In the genomic region with DNA sequence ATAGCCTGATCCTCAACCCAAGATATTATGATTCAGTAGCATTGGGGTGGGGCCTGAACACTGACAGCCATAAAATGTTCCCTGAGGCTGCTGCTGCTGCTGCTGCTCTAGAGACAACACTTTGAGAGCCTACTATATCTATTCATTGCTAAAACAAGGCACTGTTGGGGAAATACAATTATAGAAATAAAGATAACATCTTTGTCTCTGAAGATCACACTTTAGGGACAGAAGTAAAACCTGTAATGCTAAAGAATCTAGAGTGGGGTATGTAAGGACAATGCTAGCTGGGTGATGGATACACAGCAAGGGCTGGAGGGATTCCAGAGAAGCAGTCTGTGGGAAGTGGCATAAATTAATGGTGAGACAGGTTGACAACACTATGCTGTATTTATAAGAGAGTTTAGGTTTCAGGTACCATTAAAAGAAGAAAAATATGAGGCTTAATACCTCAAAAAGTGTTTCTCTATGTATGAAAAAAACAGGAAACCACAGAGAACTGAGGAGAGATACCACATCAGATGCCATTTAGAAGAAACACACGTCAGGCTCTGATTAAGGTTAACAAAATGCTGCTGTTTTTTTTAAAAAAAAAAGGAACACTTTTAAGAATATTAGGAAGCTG, we compare ENCODE assay signal across 1 cellular context.
TF ChIP-seq lines count a peak whose summit lies in the region.

No MANE protein-coding gene starts in this region.

TF ChIP-seq in WTC11, 78 proteins besides CTCF, POLR2A, EP300 and RAD21 (continued from another document):
- TF ChIP-seq, protein P1, sequence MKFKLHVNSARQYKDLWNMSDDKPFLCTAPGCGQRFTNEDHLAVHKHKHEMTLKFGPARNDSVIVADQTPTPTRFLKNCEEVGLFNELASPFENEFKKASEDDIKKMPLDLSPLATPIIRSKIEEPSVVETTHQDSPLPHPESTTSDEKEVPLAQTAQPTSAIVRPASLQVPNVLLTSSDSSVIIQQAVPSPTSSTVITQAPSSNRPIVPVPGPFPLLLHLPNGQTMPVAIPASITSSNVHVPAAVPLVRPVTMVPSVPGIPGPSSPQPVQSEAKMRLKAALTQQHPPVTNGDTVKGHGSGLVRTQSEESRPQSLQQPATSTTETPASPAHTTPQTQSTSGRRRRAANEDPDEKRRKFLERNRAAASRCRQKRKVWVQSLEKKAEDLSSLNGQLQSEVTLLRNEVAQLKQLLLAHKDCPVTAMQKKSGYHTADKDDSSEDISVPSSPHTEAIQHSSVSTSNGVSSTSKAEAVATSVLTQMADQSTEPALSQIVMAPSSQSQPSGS (CRISPR knock-in tag; IDR thresholded peaks at IDR 0.05; ENCODE audit: borderline replicate concordance, low read depth) = no peak
- TF ChIP-seq ZNF671 (CRISPR knock-in tag; IDR thresholded peaks at IDR 0.05) = no peak
- TF ChIP-seq TEAD4 (CRISPR knock-in tag; IDR thresholded peaks at IDR 0.05) = no peak
- TF ChIP-seq, protein P2, sequence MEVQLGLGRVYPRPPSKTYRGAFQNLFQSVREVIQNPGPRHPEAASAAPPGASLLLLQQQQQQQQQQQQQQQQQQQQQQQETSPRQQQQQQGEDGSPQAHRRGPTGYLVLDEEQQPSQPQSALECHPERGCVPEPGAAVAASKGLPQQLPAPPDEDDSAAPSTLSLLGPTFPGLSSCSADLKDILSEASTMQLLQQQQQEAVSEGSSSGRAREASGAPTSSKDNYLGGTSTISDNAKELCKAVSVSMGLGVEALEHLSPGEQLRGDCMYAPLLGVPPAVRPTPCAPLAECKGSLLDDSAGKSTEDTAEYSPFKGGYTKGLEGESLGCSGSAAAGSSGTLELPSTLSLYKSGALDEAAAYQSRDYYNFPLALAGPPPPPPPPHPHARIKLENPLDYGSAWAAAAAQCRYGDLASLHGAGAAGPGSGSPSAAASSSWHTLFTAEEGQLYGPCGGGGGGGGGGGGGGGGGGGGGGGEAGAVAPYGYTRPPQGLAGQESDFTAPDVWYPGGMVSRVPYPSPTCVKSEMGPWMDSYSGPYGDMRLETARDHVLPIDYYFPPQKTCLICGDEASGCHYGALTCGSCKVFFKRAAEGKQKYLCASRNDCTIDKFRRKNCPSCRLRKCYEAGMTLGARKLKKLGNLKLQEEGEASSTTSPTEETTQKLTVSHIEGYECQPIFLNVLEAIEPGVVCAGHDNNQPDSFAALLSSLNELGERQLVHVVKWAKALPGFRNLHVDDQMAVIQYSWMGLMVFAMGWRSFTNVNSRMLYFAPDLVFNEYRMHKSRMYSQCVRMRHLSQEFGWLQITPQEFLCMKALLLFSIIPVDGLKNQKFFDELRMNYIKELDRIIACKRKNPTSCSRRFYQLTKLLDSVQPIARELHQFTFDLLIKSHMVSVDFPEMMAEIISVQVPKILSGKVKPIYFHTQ (CRISPR knock-in tag; IDR thresholded peaks at IDR 0.05) = no peak
- TF ChIP-seq, protein P3, sequence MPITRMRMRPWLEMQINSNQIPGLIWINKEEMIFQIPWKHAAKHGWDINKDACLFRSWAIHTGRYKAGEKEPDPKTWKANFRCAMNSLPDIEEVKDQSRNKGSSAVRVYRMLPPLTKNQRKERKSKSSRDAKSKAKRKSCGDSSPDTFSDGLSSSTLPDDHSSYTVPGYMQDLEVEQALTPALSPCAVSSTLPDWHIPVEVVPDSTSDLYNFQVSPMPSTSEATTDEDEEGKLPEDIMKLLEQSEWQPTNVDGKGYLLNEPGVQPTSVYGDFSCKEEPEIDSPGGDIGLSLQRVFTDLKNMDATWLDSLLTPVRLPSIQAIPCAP (CRISPR knock-in tag; IDR thresholded peaks at IDR 0.05) = no peak
TF ChIP-seq in WTC11: peak in this region for 0.
